ENCODE assay signal across 10 cellular contexts in the genomic region with DNA sequence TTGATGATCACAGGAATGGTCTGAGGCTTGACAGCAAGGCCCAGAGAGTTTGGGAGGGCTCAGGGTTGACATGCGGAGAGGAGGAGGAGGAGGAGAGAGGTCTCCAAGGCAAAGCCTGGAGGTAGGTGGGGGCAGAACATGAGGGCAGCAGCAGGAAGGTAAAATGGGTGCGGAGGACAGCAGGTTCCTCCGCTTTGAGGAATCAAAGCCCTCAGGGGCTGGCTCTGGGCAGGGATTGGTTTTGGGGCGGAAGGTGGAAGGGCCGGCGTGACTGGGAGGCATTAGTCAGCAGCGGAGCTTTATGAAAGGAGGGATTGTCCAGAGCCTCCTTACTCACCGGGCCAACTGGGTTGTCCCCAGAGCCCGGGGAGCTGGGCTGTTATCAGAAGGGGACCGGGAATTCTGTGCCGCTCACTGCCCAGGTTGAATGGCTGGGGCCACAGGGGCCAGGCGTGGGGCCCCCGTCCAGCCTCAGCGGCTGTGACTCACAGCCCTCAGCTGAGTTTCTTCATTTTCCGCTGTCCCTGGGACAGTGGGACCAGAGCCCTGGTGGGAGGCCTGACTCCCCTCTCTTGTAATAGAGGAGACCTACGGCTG. TPM values are rescaled to one million over a fixed set of nuclear protein-coding genes. Genes with fewer than 3 reads are reported as not detected.
A peak's percentile ranks its signal among the peaks of the same experiment; 100 is the strongest.
DNase-seq lines count a peak whose midpoint lies in the region; ATAC-seq, FAIRE-seq and TF ChIP-seq lines count a peak whose summit lies in the region.
"Had no signal": no experiment of that assay in that cellular context is flagged by ENCODE, and none has a peak within 500 bp of the region (broad histone marks: within the 10 kb centered on the region; RNA-seq: fewer than 3 reads in every experiment).

No MANE protein-coding gene starts in this region.

- TF ChIP-seq POLR2A in HCT116 (IDR thresholded peaks at IDR 0.05; ENCODE audit: borderline replicate concordance, extremely low read depth, insufficient read depth, insufficient read length) (no peak), stomach (IDR thresholded peaks at IDR 0.05) (no peak), GM12891 (IDR thresholded peaks at IDR 0.05; ENCODE audit: low read depth, low read length) (no peak)

- POLR2A ChIA-PET in HCT116 (lab: Charles Lee), result interaction anchor here (0.8 to 7.5 kb wide), 19 partner anchors 8 to 103 kb away, joined by 3 to 61 read pairs (median 6); no protein-coding TSS in a partner anchor
- POLR2A ChIA-PET in naive thymus-derived CD4-positive, alpha-beta T cell (lab: Charles Lee), result no interaction called here

- H3K9me3 ChIP-seq in HCT116 (ENCODE audit: control insufficient read depth in 1 of 2, insufficient read depth in 1 of 2, low read depth in 1 of 2, low read length in 2 of 2) (no peaks in the 10 kb centered on the region), stomach (no peaks in the 10 kb centered on the region)
- H3K9me3 ChIP-seq in naive thymus-derived CD4-positive, alpha-beta T cell (ENCODE audit: control insufficient read depth in 2 of 3, low read length in 3 of 3), result no peaks in the 10 kb centered on the region

- peak overlapping the region in 1 of 9 donors; percentile 76 for H3K27ac Mint-ChIP-seq in naive thymus-derived CD4-positive, alpha-beta T cell

- peak; percentile 73 for ATAC-seq in HCT116
- no peak for ATAC-seq in naive thymus-derived CD4-positive, alpha-beta T cell

- 39 to 78% (median 53%) methylated on average over 9 to 16 of the region's 16 CpGs for WGBS in stomach, 5 donors

- peaks cover 0 to 1% (median 0%) of the 10 kb centered on the region in 11 donors for H3K9me3 Mint-ChIP-seq in naive thymus-derived CD4-positive, alpha-beta T cell

- no peaks in the 10 kb centered on the region for H3K79me2 ChIP-seq in HCT116 (ENCODE audit: insufficient read depth, low read length)

- H3K27ac ChIP-seq in HCT116 (ENCODE audit: low read depth, low read length) (peak overlapping the region; percentile 96), stomach (peak overlapping the region; percentile 52 to 81 (median 79))
- no peak overlapping the region for H3K27ac ChIP-seq in naive thymus-derived CD4-positive, alpha-beta T cell (ENCODE audit: low read depth, low read length)

- no peak for FAIRE-seq in GM12891 (lab: Jason Lieb, UNC)

- H2AFZ ChIP-seq in HCT116 (ENCODE audit: low read depth, low read length, poor library complexity, severe bottlenecking), result no peak overlapping the region

- CTCF ChIA-PET in HCT116 (lab: Charles Lee), result interaction anchor here (1.0 to 1.3 kb wide), 3 partner anchors 45 to 102 kb away, joined by 6 to 13 read pairs (median 8); no protein-coding TSS in a partner anchor
- CTCF ChIA-PET in naive thymus-derived CD4-positive, alpha-beta T cell (lab: Charles Lee), result no interaction called here

- TF ChIP-seq RAD21 in HCT116 (IDR thresholded peaks at IDR 0.05; ENCODE audit: low read depth), result no peak

- no peaks in the 10 kb centered on the region for H3K27me3 Mint-ChIP-seq in naive thymus-derived CD4-positive, alpha-beta T cell

- H3K4me1 ChIP-seq in HCT116 (ENCODE audit: control insufficient read depth in 1 of 2, insufficient read depth in 2 of 2, low read length in 2 of 2) (peaks cover 83 to 99% of the 10 kb centered on the region in 2 experiments), stomach (peaks cover 25 to 82% (median 35%) of the 10 kb centered on the region in 4 donors)
- no peaks in the 10 kb centered on the region for H3K4me1 ChIP-seq in naive thymus-derived CD4-positive, alpha-beta T cell (ENCODE audit: control insufficient read depth in 2 of 2, insufficient read depth in 2 of 2, low read length in 2 of 2)

- no peaks in the 10 kb centered on the region for H4K20me1 ChIP-seq in HCT116 (ENCODE audit: insufficient read depth)

- peak overlapping the region; percentile 80 for H3K9ac ChIP-seq in HCT116 (ENCODE audit: low read length)

- peaks cover 9 to 55% (median 17%) of the 10 kb centered on the region in 7 donors for H3K4me1 Mint-ChIP-seq in naive thymus-derived CD4-positive, alpha-beta T cell

- H3K27me3 ChIP-seq in HCT116 (ENCODE audit: insufficient read depth, low read length), result no peaks in the 10 kb centered on the region
- H3K27me3 ChIP-seq in stomach, result no peaks in the 10 kb centered on the region
- H3K27me3 ChIP-seq in naive thymus-derived CD4-positive, alpha-beta T cell (ENCODE audit: control insufficient read depth in 2 of 2, insufficient read depth in 2 of 2, low read length in 2 of 2), result no peaks in the 10 kb centered on the region

- no peak for TF ChIP-seq EP300 in stomach (IDR thresholded peaks at IDR 0.05)

- H3K4me3 ChIP-seq in HCT116 (replicated peaks in 1 of 2; ENCODE audit: low read depth in 1 of 2, low read length in 2 of 2) (peak overlapping the region; percentile 11 to 32; a peak in 3 of 4 replicates), stomach (no peak overlapping the region)
- H3K4me3 ChIP-seq in naive thymus-derived CD4-positive, alpha-beta T cell (ENCODE audit: low read length), result no peak overlapping the region

- TF ChIP-seq CTCF in HCT116 (IDR thresholded peaks at IDR 0.05 in 2 of 3, conservative IDR thresholded peaks at IDR 0.05 in 1 of 3; ENCODE audit: borderline replicate concordance in 1 of 3, insufficient read depth in 1 of 3, low read depth in 2 of 3, low read length in 2 of 3), result no peak
- no peak for TF ChIP-seq CTCF in stomach (IDR thresholded peaks at IDR 0.05)

- peak; percentile 96 for DNase-seq in HCT116 (ENCODE audit: low read depth, low spot score)
- peak; percentile 97 for DNase-seq in SW480 (ENCODE audit: low spot score)
- DNase-seq in iris pigment epithelial cell (ENCODE audit: low read depth), result peak; percentile 85
- DNase-seq in stomach, result peak; percentile 70
- no peak for DNase-seq in NCI-H82 treated with DMSO at 0.1 percent for 48 hours (lab: John Stamatoyannopoulos, UW; ENCODE audit: unreplicated experiment)
- no peak for DNase-seq in DMS79 (lab: John Stamatoyannopoulos, UW)
- no peak for DNase-seq in naive thymus-derived CD4-positive, alpha-beta T cell
- no peak for DNase-seq in GM12891 (ENCODE audit: insufficient read length, low spot score)
- DNase-seq: NCI-H1417 treated with DMSO at 0.1 percent for 48 hours had no signal

- BruUV-seq in HCT116 (replicated peaks; lab: Mats Ljungman, UMichigan), result no TSS peak

- no peaks in the 10 kb centered on the region for H3K36me3 ChIP-seq in HCT116 (ENCODE audit: control insufficient read depth in 1 of 2, insufficient read depth in 2 of 2, low read length in 2 of 2)
- H3K36me3 ChIP-seq in stomach, result no peaks in the 10 kb centered on the region
- H3K36me3 ChIP-seq in naive thymus-derived CD4-positive, alpha-beta T cell (ENCODE audit: control insufficient read depth in 2 of 3, insufficient read depth in 3 of 3, low read length in 3 of 3), result no peaks in the 10 kb centered on the region

- RAD21 ChIA-PET in HCT116 (lab: Charles Lee; ENCODE audit: low non-redundant PET in 1 of 2, low total read pairs in 2 of 2, uncharacterized antibody in 2 of 2, unreplicated experiment in 2 of 2), result interaction anchor here in 1 of 2 experiments (1.0 kb wide), 1 partner anchor 40 kb away, joined by 5 read pairs; no protein-coding TSS in a partner anchor

- no peaks in the 10 kb centered on the region for H3K9me2 ChIP-seq in HCT116 (ENCODE audit: insufficient read depth)

- no peaks in the 10 kb centered on the region for H3K36me3 Mint-ChIP-seq in naive thymus-derived CD4-positive, alpha-beta T cell

- peak overlapping the region; percentile 64 for H3K4me2 ChIP-seq in HCT116 (ENCODE audit: low read length)

- intact Hi-C loops in HCT116 (cut with micrococcal nuclease) (loop anchor here (1.0 kb wide), 1 partner anchor 43 kb away; no protein-coding TSS in a partner anchor), stomach (cut with DNase I; ENCODE audit: low total_unique reads) (no loop called here)
- intact Hi-C loops in naive thymus-derived CD4-positive, alpha-beta T cell (cut with micrococcal nuclease), result no loop called here

- H3K4me3 Mint-ChIP-seq in naive thymus-derived CD4-positive, alpha-beta T cell, result no peak overlapping the region

TF ChIP-seq in HCT116, 20 proteins besides CTCF, POLR2A, EP300 and RAD21 (continues in another document):
- TF ChIP-seq, protein P1, sequence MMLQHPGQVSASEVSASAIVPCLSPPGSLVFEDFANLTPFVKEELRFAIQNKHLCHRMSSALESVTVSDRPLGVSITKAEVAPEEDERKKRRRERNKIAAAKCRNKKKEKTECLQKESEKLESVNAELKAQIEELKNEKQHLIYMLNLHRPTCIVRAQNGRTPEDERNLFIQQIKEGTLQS (IDR thresholded peaks at IDR 0.05), result no peak
- TF ChIP-seq TCF7L2 (IDR thresholded peaks at IDR 0.05; ENCODE audit: borderline replicate concordance, extremely low read depth, insufficient read depth, insufficient read length), result peak; percentile 79
- TF ChIP-seq POLR2AphosphoS5 (IDR thresholded peaks at IDR 0.05; ENCODE audit: low read depth, low read length), result peak; percentile 90
- TF ChIP-seq FOSL1 (IDR thresholded peaks at IDR 0.05; ENCODE audit: low read depth), result no peak
- TF ChIP-seq CEBPB (IDR thresholded peaks at IDR 0.05; ENCODE audit: low read depth), result no peak

TF ChIP-seq in GM12891, 5 proteins besides CTCF, POLR2A, EP300 and RAD21:
- TF ChIP-seq PAX5 (IDR thresholded peaks at IDR 0.05; ENCODE audit: insufficient read depth, low read length, severe bottlenecking) (no peak), TAF1 (IDR thresholded peaks at IDR 0.05; ENCODE audit: low read depth, low read length) (no peak), POU2F2 (IDR thresholded peaks at IDR 0.05; ENCODE audit: low read depth, low read length) (no peak), POLR2AphosphoS5 (IDR thresholded peaks at IDR 0.05; ENCODE audit: low read depth, low read length) (no peak), SPI1 (IDR thresholded peaks at IDR 0.05; ENCODE audit: low read depth, low read length) (no peak)

RNA-seq across cellular contexts. Expression of a gene that starts 36.2 kb away (rescaled TPM):
- total RNA-seq in HCT116 (2021; ENCODE audit: unreplicated experiment) (75.4 TPM), stomach (1 to 10 TPM in 3 of 5 donors, not detected in 2; 2.0 to 2.4 (median 2.3) TPM)
- 105 and 129 TPM in 2 replicates for polyA plus RNA-seq in HCT116 (2012)
- polyA plus RNA-seq in stomach, result 1 to 10 TPM in 2 of 3 donors, under 1 TPM in 1; 0.35 to 5.0 (median 1.4) TPM
- total RNA-seq in naive thymus-derived CD4-positive, alpha-beta T cell, result 100 to 1,000 TPM in 1 of 5 experiments, under 1 TPM in 2, not detected in 2; 0.64 to 260 (median 0.98) TPM
- not detected for polyA plus RNA-seq in naive thymus-derived CD4-positive, alpha-beta T cell
- polyA plus RNA-seq in GM12891 (2012; ENCODE audit: low read depth, missing spikeins), result 2.4 TPM

RNA-seq across cellular contexts. Expression of a gene that starts 56.3 kb away (rescaled TPM):
- total RNA-seq in HCT116 (2021; ENCODE audit: unreplicated experiment) (not detected), stomach (1 to 10 TPM in 1 of 5 donors, not detected in 4; 1.3 TPM)
- 0.04 and 0.05 TPM in 2 replicates for polyA plus RNA-seq in HCT116 (2012)
- polyA plus RNA-seq in stomach, result 10 to 100 TPM in 1 of 3 donors, 1 to 10 TPM in 1, under 1 TPM in 1; 0.33 to 22.7 (median 1.1) TPM
- total RNA-seq in naive thymus-derived CD4-positive, alpha-beta T cell, result 100 to 1,000 TPM in 1 of 5 experiments, 10 to 100 TPM in 2, 1 to 10 TPM in 1, under 1 TPM in 1; 0.49 to 158 (median 46.0) TPM
- polyA plus RNA-seq in naive thymus-derived CD4-positive, alpha-beta T cell, result 1 to 10 TPM; 2.0 to 6.3 TPM
- polyA plus RNA-seq in GM12891 (2012; ENCODE audit: low read depth, missing spikeins), result 0.28 TPM
- total RNA-seq: lung microvascular endothelial cell had no signal

Comparison
In these comparisons a context has a peak if more than half of its experiments do, and no peak if none do; other contexts are left out.
1. DNase-seq: peak in HCT116 (single experiment), SW480 (single experiment), iris pigment epithelial cell (single experiment) and stomach (single experiment); none in NCI-H82 treated with DMSO at 0.1 percent for 48 hours (single experiment), DMS79 (single experiment), naive thymus-derived CD4-positive, alpha-beta T cell (0 of 9) and GM12891 (single experiment).
2. H3K4me3 ChIP-seq: peak in HCT116 (2 of 2); none in stomach (0 of 4) and naive thymus-derived CD4-positive, alpha-beta T cell (single experiment).